In the genomic region with DNA sequence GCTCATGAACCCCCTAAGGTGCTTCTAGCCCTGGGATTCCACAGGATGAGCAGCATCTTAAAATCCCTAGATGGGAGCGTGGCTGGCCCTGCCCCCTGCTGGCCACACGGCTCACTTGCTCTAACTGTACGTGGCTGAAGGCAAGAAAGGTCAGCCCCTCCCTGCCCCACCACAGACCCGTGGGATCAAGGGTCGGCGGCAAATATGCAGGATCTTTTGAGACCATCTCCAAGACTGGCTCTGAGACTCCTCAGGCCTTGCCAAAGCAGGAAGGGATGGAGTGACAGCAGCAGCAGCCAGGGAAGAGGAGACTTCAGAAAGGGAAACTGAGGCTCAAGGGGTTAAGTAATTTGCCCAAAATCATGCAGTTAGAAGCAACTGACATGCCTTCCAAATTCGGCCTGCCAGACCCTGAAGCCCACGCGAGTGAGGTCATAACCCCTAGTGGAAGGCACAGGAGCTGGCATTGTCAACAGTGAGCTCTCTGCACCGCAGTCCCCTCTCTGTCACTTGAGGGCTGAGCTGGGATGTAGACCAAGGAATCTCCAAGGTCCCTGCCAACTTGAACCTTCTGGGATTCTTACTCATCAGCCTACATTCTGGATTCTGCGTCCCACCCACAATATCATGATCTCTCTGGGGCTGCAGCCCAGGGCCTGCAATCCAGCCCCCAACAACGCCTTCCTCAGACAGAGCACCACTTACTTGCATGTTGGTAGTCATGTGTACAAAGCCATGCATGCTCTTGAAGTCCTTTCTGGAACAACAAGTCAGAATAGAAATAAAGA, we compare ENCODE assay signal across 8 cellular contexts. TPM values are rescaled to one million over a fixed set of nuclear protein-coding genes. Genes with fewer than 3 reads are reported as not detected.
DNase-seq lines count a peak whose midpoint lies in the region; ATAC-seq, FAIRE-seq and TF ChIP-seq lines count a peak whose summit lies in the region.

No MANE protein-coding gene starts in this region.

- H3K56ac ChIP-seq in H9 (ENCODE audit: insufficient read length, low read depth, low read length), result no peak overlapping the region

- H3K27me3 ChIP-seq in H9 (ENCODE audit: insufficient read depth, low read length) (no peaks in the 10 kb centered on the region), lower lobe of right lung (ENCODE audit: low read depth) (no peaks in the 10 kb centered on the region)

- H3K36me3 ChIP-seq in lower lobe of right lung, result peaks cover 25% of the 10 kb centered on the region

- H3K27me3 Mint-ChIP-seq in H9 (ENCODE audit: low read depth), result no peaks in the 10 kb centered on the region

- H4K5ac ChIP-seq in H9 (ENCODE audit: insufficient read length, low read depth, low read length), result no peak overlapping the region

- H3K9me3 ChIP-seq in H9 (ENCODE audit: control insufficient read depth, low read depth, low read length) (no peaks in the 10 kb centered on the region), lower lobe of right lung (no peaks in the 10 kb centered on the region)

- H2BK15ac ChIP-seq in H9 (ENCODE audit: low read depth, low read length), result no peak overlapping the region

- H3K4ac ChIP-seq in H9 (ENCODE audit: low read depth, low read length), result no peak overlapping the region

- H3K23ac ChIP-seq in H9 (ENCODE audit: insufficient read length, low read depth, low read length), result no peak overlapping the region

- H3K79me1 ChIP-seq in H9 (ENCODE audit: insufficient read depth, low read depth, low read length, poor library complexity, severe bottlenecking), result no peaks in the 10 kb centered on the region

- no peak overlapping the region for H3K27ac ChIP-seq in H9 (ENCODE audit: insufficient read length, low read depth, low read length)
- no peak overlapping the region for H3K27ac ChIP-seq in lower lobe of right lung

- no peak overlapping the region for H3K18ac ChIP-seq in H9 (ENCODE audit: insufficient read length, low read depth, low read length)

- intact Hi-C loops in lower lobe of right lung (cut with DNase I), result loop anchor here (10.0 kb wide), 1 partner anchor 64 kb away; no protein-coding TSS in a partner anchor

- ATAC-seq in lower lobe of right lung, result peak; percentile 80 to 81
- no peak for ATAC-seq in GM18870 (IDR thresholded peaks at IDR 0.05; ENCODE audit: unreplicated experiment)

- no peak overlapping the region for H3K9ac ChIP-seq in H9 (ENCODE audit: extremely low read depth, insufficient read length, low read length)

- H3K4me1 Mint-ChIP-seq in H9, result peaks cover 11 to 30% of the 10 kb centered on the region in 2 experiments

- H2BK5ac ChIP-seq in H9 (ENCODE audit: insufficient read length, low read length), result no peak overlapping the region

- no peaks in the 10 kb centered on the region for H3K23me2 ChIP-seq in H9 (ENCODE audit: insufficient read length, low read depth, low read length, poor library complexity, severe bottlenecking)

- H2BK12ac ChIP-seq in H9 (ENCODE audit: insufficient read length, low read depth, low read length), result no peak overlapping the region

- TF ChIP-seq CTCF in D721Med (IDR thresholded peaks at IDR 0.05; ENCODE audit: insufficient read depth, missing control alignments), result peak; percentile 82
- TF ChIP-seq CTCF in H9 (conservative IDR thresholded peaks at IDR 0.05), result peak; percentile 96
- peak; percentile 88 for TF ChIP-seq CTCF in lower lobe of right lung (IDR thresholded peaks at IDR 0.05)

- no peak overlapping the region for H3K4me3 ChIP-seq in lower lobe of right lung

- no peak overlapping the region for H3K4me2 ChIP-seq in H9 (ENCODE audit: insufficient read depth, insufficient read length, low read length)

- no peak overlapping the region for H4K8ac ChIP-seq in H9 (replicated peaks; ENCODE audit: insufficient read length, low read depth, low read length)

- no peaks in the 10 kb centered on the region for H4K20me1 ChIP-seq in H9 (ENCODE audit: control insufficient read depth, insufficient read depth, insufficient read length)

- H3K14ac ChIP-seq in H9 (ENCODE audit: insufficient read depth, low read length), result no peak overlapping the region

- H3K79me2 ChIP-seq in H9 (ENCODE audit: insufficient read depth, low read length), result no peaks in the 10 kb centered on the region

- peaks cover 0 to 4% (median 0%) of the 10 kb centered on the region in 3 experiments; a peak in 2 of 7 replicates for H3K36me3 Mint-ChIP-seq in H9 (ENCODE audit: insufficient read depth in 1 of 3, low read depth in 3 of 3)

- no peak overlapping the region for H2AFZ ChIP-seq in H9 (ENCODE audit: low read length)

- DNase-seq in D721Med (ENCODE audit: insufficient read length, low spot score) (peak; percentile 83), H9 (peak; percentile 85), NCI-H226 (peak; percentile 49), dedifferentiated amniotic fluid mesenchymal stem cell (ENCODE audit: extremely low spot score) (peak; percentile 52), lower lobe of right lung (peak; percentile 85)
- DNase-seq in activated CD4-positive, alpha-beta T cell treated with anti-CD3 and anti-CD28 coated beads for 48 hours, result peak; percentile 81
- DNase-seq in stimulated activated CD8-positive, alpha-beta memory T cell treated with anti-CD3 and anti-CD28 coated beads, Interleukin-15, amount 100 ng/mL, for 1 hour (ENCODE audit: low read depth), result peak; percentile 35

- H4K91ac ChIP-seq in H9 (ENCODE audit: insufficient read length, low read depth, low read length), result no peak overlapping the region

- no peak overlapping the region for H3T11ph ChIP-seq in H9 (ENCODE audit: low read length)

- FAIRE-seq in D721Med (lab: Jason Lieb, UNC), result no peak

- H2AK5ac ChIP-seq in H9 (ENCODE audit: insufficient read length, low read length), result no peak overlapping the region

- no peak overlapping the region for H2BK120ac ChIP-seq in H9 (ENCODE audit: low read depth, low read length, poor library complexity, severe bottlenecking)

- H3K27ac Mint-ChIP-seq in H9, result peak overlapping the region in 1 of 3 experiments; percentile 27; a peak in 1 of 7 replicates

- no peaks in the 10 kb centered on the region for H3K9me3 Mint-ChIP-seq in H9

- no peak overlapping the region for H3K4me3 Mint-ChIP-seq in H9

- no peaks in the 10 kb centered on the region for H3K4me1 ChIP-seq in H9 (ENCODE audit: insufficient read depth, low read length)
- H3K4me1 ChIP-seq in lower lobe of right lung, result peaks cover 4% of the 10 kb centered on the region

- WGBS in H9 (ENCODE audit: extremely low coverage, insufficient read length, low lambda C conversion rate), result no CpG with 5 or more reads among the region's 12 CpGs

- no peak overlapping the region for H2BK20ac ChIP-seq in H9 (ENCODE audit: low read depth, low read length, poor library complexity, severe bottlenecking)

RNA-seq across cellular contexts. Expression of a gene that starts 31.4 kb away (rescaled TPM):
- 2.6 and 3.3 TPM in 2 replicates for total RNA-seq in H9 (2021)
- total RNA-seq in lower lobe of right lung, result 40.5 TPM

RNA-seq across cellular contexts. Expression of a gene that starts 38.4 kb away (rescaled TPM):
- total RNA-seq in H9 (2021), result 68.8 and 68.9 TPM in 2 replicates
- 55.3 TPM for total RNA-seq in lower lobe of right lung

Comparison
In these comparisons a context has a peak if more than half of its experiments do, and no peak if none do; other contexts are left out.
1. DNase-seq: peak in every context shown above with its lines; median percentile 85 in H9; 85 in lower lobe of right lung; 83 in D721Med; 81 in activated CD4-positive, alpha-beta T cell treated with anti-CD3 and anti-CD28 coated beads for 48 hours; 52 in dedifferentiated amniotic fluid mesenchymal stem cell; 49 in NCI-H226; 35 in stimulated activated CD8-positive, alpha-beta memory T cell treated with anti-CD3 and anti-CD28 coated beads, Interleukin-15, amount 100 ng/mL, for 1 hour.